ENCODE assay signal across 28 cellular contexts in genomic region chr11:60221706-60222105, GRCh38. TPM values are rescaled to one million over a fixed set of nuclear protein-coding genes. Genes with fewer than 3 reads are reported as not detected.
"Had no signal": no experiment of that assay in that cellular context is flagged by ENCODE, and none has a peak within 500 bp of the region (broad histone marks: within the 10 kb centered on the region; RNA-seq: fewer than 3 reads in every experiment).

No MANE protein-coding gene starts in this region.

- H3K36me3 Mint-ChIP-seq: mesothelial cell of epicardium; naive thymus-derived CD4-positive, alpha-beta T cell; natural killer cell had no signal

- H3K9me3 Mint-ChIP-seq: effector memory CD8-positive, alpha-beta T cell; endodermal cell; mesothelial cell of epicardium; naive thymus-derived CD4-positive, alpha-beta T cell; natural killer cell had no signal

- H3K4me1 Mint-ChIP-seq: endodermal cell; mesothelial cell of epicardium; naive thymus-derived CD4-positive, alpha-beta T cell; natural killer cell had no signal

- DNase-seq: colonic mucosa; cortex of kidney; effector CD8-positive, alpha-beta T cell; effector memory CD8-positive, alpha-beta T cell; endodermal cell; erythroblast; esophagus squamous epithelium; foreskin fibroblast; foreskin melanocyte; gastrocnemius medialis; glutamatergic neuron; head of caudate nucleus; heart right ventricle; hippocampal formation; left cardiac atrium; left lung; left ventricle myocardium superior; lower lobe of right lung; mesenchymal stem cell; mucosa of descending colon; naive thymus-derived CD4-positive, alpha-beta T cell; natural killer cell had no signal

- H3K4me3 Mint-ChIP-seq: effector memory CD8-positive, alpha-beta T cell; endodermal cell; mesothelial cell of epicardium; naive thymus-derived CD4-positive, alpha-beta T cell; natural killer cell had no signal

- H3K27ac Mint-ChIP-seq: effector memory CD8-positive, alpha-beta T cell; endodermal cell; mesothelial cell of epicardium; naive thymus-derived CD4-positive, alpha-beta T cell; natural killer cell had no signal

RNA-seq across cellular contexts. Expression of gene MS4A4E, which starts 21.2 kb away (rescaled TPM):
- total RNA-seq: dermis microvascular lymphatic vessel endothelial cell, glomerular endothelial cell, kidney epithelial cell, lung microvascular endothelial cell, mesothelial cell of epicardium had no signal
- polyA plus RNA-seq: keratinocyte; naive thymus-derived CD4-positive, alpha-beta T cell had no signal

RNA-seq across cellular contexts. Expression of gene MS4A6A, which starts 38.8 kb away (rescaled TPM):
- total RNA-seq: endodermal cell, lung microvascular endothelial cell, mesothelial cell of epicardium had no signal
- polyA plus RNA-seq: keratinocyte had no signal

RNA-seq across cellular contexts. Expression of gene MS4A4A, which starts 58.8 kb away (rescaled TPM):
- total RNA-seq: dermis microvascular lymphatic vessel endothelial cell, endodermal cell, glomerular endothelial cell, kidney epithelial cell, lung microvascular endothelial cell, mesothelial cell of epicardium had no signal
- polyA plus RNA-seq: keratinocyte; naive thymus-derived CD4-positive, alpha-beta T cell had no signal
